ENCODE assay signal across 8 cellular contexts in the genomic region with DNA sequence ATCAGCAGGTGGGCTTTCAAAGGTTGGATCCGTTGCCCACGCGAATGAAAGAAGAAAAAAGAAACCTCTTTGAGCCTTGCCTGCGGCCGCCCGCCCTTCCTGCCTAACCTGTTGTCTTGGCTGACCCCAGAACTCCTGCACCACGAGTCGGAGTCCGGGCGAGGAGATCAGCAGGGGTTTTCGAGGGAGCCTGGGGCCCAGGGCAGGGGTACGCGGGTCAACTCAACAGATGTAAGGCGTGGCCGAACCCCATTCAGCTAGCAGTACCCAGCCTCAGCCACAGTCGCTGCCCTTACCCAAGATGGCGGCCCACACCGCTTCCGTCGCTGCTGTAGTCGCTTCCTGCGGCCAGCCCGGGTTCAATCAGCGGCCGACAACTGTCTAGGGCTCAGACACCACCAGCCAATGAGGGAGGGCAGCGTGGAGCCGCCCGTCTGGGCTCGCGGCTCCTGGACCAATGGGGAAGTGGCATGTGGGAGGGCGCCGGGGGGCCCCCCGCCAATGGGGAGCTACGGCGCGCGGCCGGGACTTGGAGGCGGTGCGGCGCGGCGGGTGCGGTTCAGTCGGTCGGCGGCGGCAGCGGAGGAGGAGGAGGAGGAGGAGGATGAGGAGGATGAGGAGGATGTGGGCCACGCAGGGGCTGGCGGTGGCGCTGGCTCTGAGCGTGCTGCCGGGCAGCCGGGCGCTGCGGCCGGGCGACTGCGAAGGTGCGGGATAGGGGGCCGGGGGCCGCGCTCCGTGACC. TPM values are rescaled to one million over a fixed set of nuclear protein-coding genes. Genes with fewer than 3 reads are reported as not detected.
A peak's percentile ranks its signal among the peaks of the same experiment; 100 is the strongest.
DNase-seq lines count a peak whose midpoint lies in the region; ATAC-seq and TF ChIP-seq lines count a peak whose summit lies in the region.

TSS of gene MANF (plus strand) at position 562 of the 744 bp plus-strand sequence. CDS start at position 614, 52 bp downstream.

- no peaks in the 10 kb centered on the region for H3K27me3 ChIP-seq in CD8-positive, alpha-beta memory T cell (ENCODE audit: insufficient read depth, low read length, poor library complexity, severe bottlenecking)
- H3K27me3 ChIP-seq in ectodermal cell (ENCODE audit: control insufficient read depth, insufficient read depth, low read length, poor library complexity, severe bottlenecking) (no peaks in the 10 kb centered on the region), lower lobe of right lung (ENCODE audit: low read depth) (no peaks in the 10 kb centered on the region)

- ATAC-seq in GM19467 (IDR thresholded peaks at IDR 0.05; ENCODE audit: unreplicated experiment) = peak; percentile 93
- ATAC-seq in lower lobe of right lung = peak; percentile 98 to 99

- WGBS in ectodermal cell, 2 experiments = 1% methylated on average over 65 of the region's 65 CpGs

- POLR2A ChIA-PET in CD8-positive, alpha-beta memory T cell (lab: Charles Lee) = interaction anchor here (0.6 to 1.8 kb wide), 10 partner anchors 13 to 818 kb away, joined by 3 to 14 read pairs (median 5); partner anchors contain the start of genes C3orf18, CISH, DCAF1 and HEMK1

- H3K36me3 ChIP-seq in CD8-positive, alpha-beta memory T cell (ENCODE audit: insufficient read depth, low read length) = peaks cover 17% of the 10 kb centered on the region
- H3K36me3 ChIP-seq in ectodermal cell (ENCODE audit: control insufficient read depth, insufficient read depth, low read length) (peaks cover 22% of the 10 kb centered on the region), lower lobe of right lung (peaks cover 36% of the 10 kb centered on the region)

- H3K4me3 ChIP-seq in CD8-positive, alpha-beta memory T cell (ENCODE audit: low read length) = peak within 1 kb of the TSS; percentile 99
- H3K4me3 ChIP-seq in ectodermal cell (ENCODE audit: insufficient read depth, low read depth, low read length) (peak within 1 kb of the TSS; percentile 98), lower lobe of right lung (peak within 1 kb of the TSS; percentile 76)

- H3K27ac ChIP-seq in CD8-positive, alpha-beta memory T cell (ENCODE audit: low read depth, low read length) = peak within 1 kb of the TSS; percentile 95
- H3K27ac ChIP-seq in ectodermal cell (ENCODE audit: insufficient read depth, low read depth, low read length, poor library complexity, severe bottlenecking) (peak within 1 kb of the TSS; percentile 93), lower lobe of right lung (peak within 1 kb of the TSS; percentile 92)

- H3K4me3 Mint-ChIP-seq in CD8-positive, alpha-beta memory T cell = peak within 1 kb of the TSS; percentile 95 to 100 (median 99)

- DNase-seq in CD8-positive, alpha-beta memory T cell = peak; percentile 97 to 98 (median 98)
- peak; percentile 94 for DNase-seq in HS-27A (ENCODE audit: low read depth)
- DNase-seq in NK-92 (lab: John Stamatoyannopoulos, UW; ENCODE audit: unreplicated experiment) = peak; percentile 88
- peak; percentile 89 to 95 for DNase-seq in activated CD8-positive, alpha-beta memory T cell treated with anti-CD3 and anti-CD28 coated beads for 1 hour (ENCODE audit: extremely low read depth in 1 of 2, low read depth in 1 of 2)
- peak; percentile 99 for DNase-seq in lower lobe of right lung
- DNase-seq in stimulated activated CD4-positive, alpha-beta T cell treated with anti-CD3 and anti-CD28 coated beads, TNF-alpha, amount 100 ng/mL, for 24 hours (ENCODE audit: low read depth in 3 of 3) = peak; percentile 94 to 96 (median 96)

- peak within 1 kb of the TSS; percentile 95 to 100 (median 100) for H3K27ac Mint-ChIP-seq in CD8-positive, alpha-beta memory T cell

- H3K4me1 Mint-ChIP-seq in CD8-positive, alpha-beta memory T cell = peaks cover 41 to 54% (median 53%) of the 10 kb centered on the region in 3 donors

- CTCF ChIA-PET in CD8-positive, alpha-beta memory T cell (lab: Charles Lee) = interaction anchor here (0.8 to 1.3 kb wide), 5 partner anchors 50 to 769 kb away, joined by 3 to 6 read pairs (median 4); partner anchors contain the start of genes DCAF1 and MAPKAPK3

- peaks cover 4 to 44% (median 9%) of the 10 kb centered on the region in 3 donors for H3K36me3 Mint-ChIP-seq in CD8-positive, alpha-beta memory T cell

- TF ChIP-seq CTCF in lower lobe of right lung (IDR thresholded peaks at IDR 0.05) = no peak

- H3K4me1 ChIP-seq in CD8-positive, alpha-beta memory T cell (ENCODE audit: insufficient read depth, low read length) = peaks cover 46% of the 10 kb centered on the region
- H3K4me1 ChIP-seq in ectodermal cell (ENCODE audit: control insufficient read depth, insufficient read depth, low read length) = peaks cover 13% of the 10 kb centered on the region
- peaks cover 54% of the 10 kb centered on the region for H3K4me1 ChIP-seq in lower lobe of right lung

- no peaks in the 10 kb centered on the region for H3K9me3 ChIP-seq in CD8-positive, alpha-beta memory T cell (ENCODE audit: low read length)
- no peaks in the 10 kb centered on the region for H3K9me3 ChIP-seq in ectodermal cell (ENCODE audit: control insufficient read depth, low read length)
- H3K9me3 ChIP-seq in lower lobe of right lung = no peaks in the 10 kb centered on the region

- H3K27me3 Mint-ChIP-seq in CD8-positive, alpha-beta memory T cell = peaks cover 0 to 2% of the 10 kb centered on the region in 2 donors

- intact Hi-C loops in lower lobe of right lung (cut with DNase I) = no loop called here

- no peaks in the 10 kb centered on the region for H3K9me3 Mint-ChIP-seq in CD8-positive, alpha-beta memory T cell

RNA-seq across cellular contexts. Expression of gene MANF, which starts in this region (rescaled TPM):
- 100 to 1,000 TPM; 197 to 204 TPM for total RNA-seq in CD8-positive, alpha-beta memory T cell
- polyA plus RNA-seq in CD8-positive, alpha-beta memory T cell = 64.5 TPM
- polyA plus RNA-seq in ectodermal cell (2013, experiment 1 of 4) = 93.2 TPM
- polyA plus RNA-seq in ectodermal cell (2013, experiment 2 of 4) = 85.2 TPM
- 86.4 TPM for polyA plus RNA-seq in ectodermal cell (2013, experiment 3 of 4)
- polyA plus RNA-seq in ectodermal cell (2013, experiment 4 of 4) = 106 TPM
- 59.8 TPM for total RNA-seq in lower lobe of right lung

Comparison
In these comparisons a context has a peak if more than half of its experiments do, and no peak if none do; other contexts are left out.
1. Peak in every context shown above with its lines: DNase-seq, ATAC-seq, H3K4me3 ChIP-seq and H3K27ac ChIP-seq.